25 cellular contexts compared by ENCODE assay signal in genomic region chr9:14243514-14244042, GRCh38.
"Had no signal": no experiment of that assay in that cellular context is flagged by ENCODE, and none has a peak within 500 bp of the region (broad histone marks: within the 10 kb centered on the region; RNA-seq: fewer than 3 reads in every experiment).

No MANE protein-coding gene starts in this region.

- H3K9me3 ChIP-seq: breast epithelium, mucosa of descending colon, pancreas, sigmoid colon, spleen, thyroid gland had no signal

- H3K27me3 Mint-ChIP-seq: activated naive CD8-positive, alpha-beta T cell treated with anti-CD3 and anti-CD28 coated beads, Interleukin-2, amount 50 U/mL, for 24 hours had no signal

- H3K27ac Mint-ChIP-seq: activated naive CD4-positive, alpha-beta T cell treated with anti-CD3 and anti-CD28 coated beads for 36 hours; activated naive CD8-positive, alpha-beta T cell treated with anti-CD3 and anti-CD28 coated beads, Interleukin-2, amount 50 U/mL, for 24 hours; activated T-helper 2 cell treated with anti-CD3 and anti-CD28 coated beads, Interferon-gamma antibody, Interleukin-2, Interleukin-4, amounts not matched to agents 10 μg/mL and 5 μg/mL and 100 μg/mL, durations not matched to agents 14 hours and 24 hours and 36 hours; endodermal cell; immature natural killer cell; naive thymus-derived CD4-positive, alpha-beta T cell; stimulated activated effector memory CD8-positive, alpha-beta T cell treated with anti-CD3 and anti-CD28 coated beads, Interleukin-12 subunit alpha, Interleukin-12 subunit beta, amount 100 ng/mL, for 72 hours; T-cell had no signal

- H3K27ac ChIP-seq: breast epithelium, dorsolateral prefrontal cortex, foreskin keratinocyte, pancreas, sigmoid colon, spleen, thyroid gland had no signal

- H3K36me3 ChIP-seq: breast epithelium, pancreas, sigmoid colon, spleen, thyroid gland had no signal

- H3K36me3 Mint-ChIP-seq: immature natural killer cell; naive thymus-derived CD4-positive, alpha-beta T cell; stimulated activated effector memory CD8-positive, alpha-beta T cell treated with anti-CD3 and anti-CD28 coated beads, Interleukin-12 subunit alpha, Interleukin-12 subunit beta, amount 100 ng/mL, for 72 hours; T-cell had no signal

- H3K27me3 ChIP-seq: breast epithelium, dorsolateral prefrontal cortex, foreskin keratinocyte, pancreas, sigmoid colon, spleen, thyroid gland had no signal

- H3K4me3 Mint-ChIP-seq: activated naive CD4-positive, alpha-beta T cell treated with anti-CD3 and anti-CD28 coated beads for 36 hours; activated naive CD8-positive, alpha-beta T cell treated with anti-CD3 and anti-CD28 coated beads, Interleukin-2, amount 50 U/mL, for 24 hours; endodermal cell; immature natural killer cell; naive thymus-derived CD4-positive, alpha-beta T cell; stimulated activated effector memory CD8-positive, alpha-beta T cell treated with anti-CD3 and anti-CD28 coated beads, Interleukin-12 subunit alpha, Interleukin-12 subunit beta, amount 100 ng/mL, for 72 hours; T-cell had no signal

- H3K4me3 ChIP-seq: breast epithelium, dorsolateral prefrontal cortex, lung, mucosa of descending colon, pancreas, sigmoid colon, spleen, thyroid gland had no signal

- ATAC-seq: activated naive CD8-positive, alpha-beta T cell treated with anti-CD3 and anti-CD28 coated beads, Interleukin-2, amount 50 U/mL, for 24 hours; esophagus mucosa; foreskin keratinocyte; left colon; mucosa of descending colon; naive thymus-derived CD4-positive, alpha-beta T cell; pancreas; stimulated activated effector memory CD8-positive, alpha-beta T cell treated with anti-CD3 and anti-CD28 coated beads, Interleukin-12 subunit alpha, Interleukin-12 subunit beta, amount 100 ng/mL, for 72 hours; T-cell had no signal

- DNase-seq: activated CD4-positive, alpha-beta T cell treated with anti-CD3 and anti-CD28 coated beads for 1 hour; activated CD4-positive, alpha-beta T cell treated with anti-CD3 and anti-CD28 coated beads, Interleukin-2, amount 50 U/mL, for 4 hours; activated naive CD4-positive, alpha-beta T cell treated with anti-CD3 and anti-CD28 coated beads for 36 hours; activated naive CD8-positive, alpha-beta T cell treated with anti-CD3 and anti-CD28 coated beads, Interleukin-2, amount 50 U/mL, for 24 hours; aorta; dorsolateral prefrontal cortex; endodermal cell; foreskin keratinocyte; glutamatergic neuron; immature natural killer cell; left colon; mucosa of descending colon; naive thymus-derived CD4-positive, alpha-beta T cell; pancreas; sigmoid colon; spleen; stimulated activated CD4-positive, alpha-beta T cell treated with anti-CD3 and anti-CD28 coated beads, Interleukin-1b, Interleukin-23, amount 100 ng/mL, for 48 hours; T-cell; T-helper 9 cell; thyroid gland had no signal

- H3K4me1 Mint-ChIP-seq: activated naive CD8-positive, alpha-beta T cell treated with anti-CD3 and anti-CD28 coated beads, Interleukin-2, amount 50 U/mL, for 24 hours; immature natural killer cell; naive thymus-derived CD4-positive, alpha-beta T cell; stimulated activated effector memory CD8-positive, alpha-beta T cell treated with anti-CD3 and anti-CD28 coated beads, Interleukin-12 subunit alpha, Interleukin-12 subunit beta, amount 100 ng/mL, for 72 hours; T-cell had no signal

- H3K9me3 Mint-ChIP-seq: activated naive CD4-positive, alpha-beta T cell treated with anti-CD3 and anti-CD28 coated beads for 36 hours; activated naive CD8-positive, alpha-beta T cell treated with anti-CD3 and anti-CD28 coated beads, Interleukin-2, amount 50 U/mL, for 24 hours; activated T-helper 2 cell treated with anti-CD3 and anti-CD28 coated beads, Interferon-gamma antibody, Interleukin-2, Interleukin-4, amounts not matched to agents 10 μg/mL and 5 μg/mL and 100 μg/mL, durations not matched to agents 14 hours and 24 hours and 36 hours; endodermal cell; stimulated activated effector memory CD8-positive, alpha-beta T cell treated with anti-CD3 and anti-CD28 coated beads, Interleukin-12 subunit alpha, Interleukin-12 subunit beta, amount 100 ng/mL, for 72 hours; T-cell had no signal
